In the genomic region with DNA sequence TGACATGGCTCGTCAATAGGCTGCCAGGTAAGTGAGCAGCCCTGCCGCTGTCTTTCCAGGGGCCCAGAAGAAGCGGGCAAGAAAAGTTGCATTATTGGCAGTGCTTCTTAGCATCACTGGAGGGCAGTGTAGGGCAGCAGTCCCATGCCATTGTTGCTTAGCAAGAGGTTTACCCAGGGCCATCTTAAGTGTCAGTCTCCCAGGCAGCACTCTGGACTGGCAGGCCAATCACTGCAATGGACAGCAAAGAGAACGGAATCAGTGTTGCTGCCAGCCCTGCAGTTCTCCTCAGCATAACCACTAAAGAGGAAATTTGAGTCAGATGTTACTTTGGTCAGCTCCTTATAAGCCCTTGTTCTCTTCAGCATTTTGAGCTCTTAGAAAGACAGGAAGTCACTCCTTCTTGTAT, we compare ENCODE assay signal across 8 cellular contexts. TPM values are rescaled to one million over a fixed set of nuclear protein-coding genes. Genes with fewer than 3 reads are reported as not detected.
DNase-seq lines count a peak whose midpoint lies in the region; ATAC-seq and TF ChIP-seq lines count a peak whose summit lies in the region.

No MANE protein-coding gene starts in this region.

- POLR2A ChIA-PET in naive thymus-derived CD4-positive, alpha-beta T cell (lab: Charles Lee), result interaction anchor here (0.9 to 5.1 kb wide), 5 partner anchors 9 to 100 kb away, joined by 3 to 40 read pairs (median 3); a partner anchor contains a TSS

- TF ChIP-seq POLR2A in Peyer's patch (IDR thresholded peaks at IDR 0.05), result no peak

- H3K4me3 ChIP-seq in Peyer's patch, result no peak overlapping the region
- H3K4me3 ChIP-seq in naive thymus-derived CD4-positive, alpha-beta T cell (ENCODE audit: low read length), result no peak overlapping the region

- ATAC-seq in naive thymus-derived CD4-positive, alpha-beta T cell, result peak; percentile 82

- H3K9me3 ChIP-seq in Peyer's patch, result no peaks in the 10 kb centered on the region
- no peaks in the 10 kb centered on the region for H3K9me3 ChIP-seq in naive thymus-derived CD4-positive, alpha-beta T cell (ENCODE audit: control insufficient read depth in 2 of 3, low read length in 3 of 3)

- H3K36me3 ChIP-seq in Peyer's patch, result peaks cover 3 to 99% (median 9%) of the 10 kb centered on the region in 3 donors
- H3K36me3 ChIP-seq in naive thymus-derived CD4-positive, alpha-beta T cell (ENCODE audit: control insufficient read depth in 2 of 3, insufficient read depth in 3 of 3, low read length in 3 of 3), result peaks cover 33 to 94% (median 70%) of the 10 kb centered on the region in 3 experiments

- no peak overlapping the region for H3K4me3 Mint-ChIP-seq in activated naive CD8-positive, alpha-beta T cell
- H3K4me3 Mint-ChIP-seq in activated naive CD8-positive, alpha-beta T cell treated with anti-CD3 and anti-CD28 coated beads for 36 hours, result no peak overlapping the region
- H3K4me3 Mint-ChIP-seq in naive thymus-derived CD4-positive, alpha-beta T cell, result peak overlapping the region in 2 of 10 donors; percentile 35 to 47

- no peak for DNase-seq in activated naive CD8-positive, alpha-beta T cell treated with anti-CD3 and anti-CD28 coated beads for 36 hours
- DNase-seq in Peyer's patch, result peak in 2 of 3 donors; percentile 14 to 58
- peak; percentile 69 for DNase-seq in epidermal melanocyte (ENCODE audit: insufficient read length, low spot score)
- peak in 6 of 9 donors; percentile 40 to 50 (median 46) for DNase-seq in naive thymus-derived CD4-positive, alpha-beta T cell
- DNase-seq in SHP77 treated with DMSO at 0.1 percent for 48 hours (lab: John Stamatoyannopoulos, UW), result no peak
- no peak for DNase-seq in DMS79 treated with DMSO at 0.1 percent for 48 hours (lab: John Stamatoyannopoulos, UW)
- DNase-seq in NCI-H1048 (lab: John Stamatoyannopoulos, UW), result no peak

- no peak overlapping the region for H3K27ac ChIP-seq in Peyer's patch
- H3K27ac ChIP-seq in naive thymus-derived CD4-positive, alpha-beta T cell (ENCODE audit: low read depth, low read length), result peak overlapping the region; percentile 33

- H3K27me3 ChIP-seq in Peyer's patch, result no peaks in the 10 kb centered on the region
- no peaks in the 10 kb centered on the region for H3K27me3 ChIP-seq in naive thymus-derived CD4-positive, alpha-beta T cell (ENCODE audit: control insufficient read depth in 2 of 2, insufficient read depth in 2 of 2, low read length in 2 of 2)

- peaks cover 7% of the 10 kb centered on the region for H3K36me3 Mint-ChIP-seq in activated naive CD8-positive, alpha-beta T cell
- peaks cover 53% of the 10 kb centered on the region for H3K36me3 Mint-ChIP-seq in activated naive CD8-positive, alpha-beta T cell treated with anti-CD3 and anti-CD28 coated beads for 36 hours
- peaks cover 20 to 64% (median 37%) of the 10 kb centered on the region in 5 donors for H3K36me3 Mint-ChIP-seq in naive thymus-derived CD4-positive, alpha-beta T cell

- no peaks in the 10 kb centered on the region for H3K27me3 Mint-ChIP-seq in activated naive CD8-positive, alpha-beta T cell
- no peaks in the 10 kb centered on the region for H3K27me3 Mint-ChIP-seq in activated naive CD8-positive, alpha-beta T cell treated with anti-CD3 and anti-CD28 coated beads for 36 hours
- H3K27me3 Mint-ChIP-seq in naive thymus-derived CD4-positive, alpha-beta T cell, result no peaks in the 10 kb centered on the region

- CTCF ChIA-PET in naive thymus-derived CD4-positive, alpha-beta T cell (lab: Charles Lee), result interaction anchor here (0.6 to 4.0 kb wide), 9 partner anchors 10 to 99 kb away, joined by 3 to 19 read pairs (median 4); no protein-coding TSS in a partner anchor

- H3K4me1 Mint-ChIP-seq in activated naive CD8-positive, alpha-beta T cell (ENCODE audit: low read depth), result peaks cover 43% of the 10 kb centered on the region
- H3K4me1 Mint-ChIP-seq in activated naive CD8-positive, alpha-beta T cell treated with anti-CD3 and anti-CD28 coated beads for 36 hours, result peaks cover 29% of the 10 kb centered on the region
- peaks cover 20 to 59% (median 40%) of the 10 kb centered on the region in 7 donors for H3K4me1 Mint-ChIP-seq in naive thymus-derived CD4-positive, alpha-beta T cell

- H3K4me1 ChIP-seq in Peyer's patch, result no peaks in the 10 kb centered on the region
- H3K4me1 ChIP-seq in naive thymus-derived CD4-positive, alpha-beta T cell (ENCODE audit: control insufficient read depth in 2 of 2, insufficient read depth in 2 of 2, low read length in 2 of 2), result peaks cover 4 to 21% of the 10 kb centered on the region in 2 donors

- intact Hi-C loops in naive thymus-derived CD4-positive, alpha-beta T cell (cut with micrococcal nuclease), result loop anchor here in 1 of 2 donors (1.0 kb wide), 2 partner anchors 9 to 12 kb away; no protein-coding TSS in a partner anchor

- peak in 4 of 6 experiments; percentile 22 to 42 (median 28) for TF ChIP-seq CTCF in Peyer's patch (IDR thresholded peaks at IDR 0.05)

- peak overlapping the region; percentile 81 for H3K27ac Mint-ChIP-seq in activated naive CD8-positive, alpha-beta T cell
- H3K27ac Mint-ChIP-seq in activated naive CD8-positive, alpha-beta T cell treated with anti-CD3 and anti-CD28 coated beads for 36 hours, result no peak overlapping the region
- H3K27ac Mint-ChIP-seq in naive thymus-derived CD4-positive, alpha-beta T cell, result peak overlapping the region in 8 of 9 donors; percentile 25 to 71 (median 49)

- H3K9me3 Mint-ChIP-seq in activated naive CD8-positive, alpha-beta T cell (ENCODE audit: low read depth), result no peaks in the 10 kb centered on the region
- no peaks in the 10 kb centered on the region for H3K9me3 Mint-ChIP-seq in activated naive CD8-positive, alpha-beta T cell treated with anti-CD3 and anti-CD28 coated beads for 36 hours
- H3K9me3 Mint-ChIP-seq in naive thymus-derived CD4-positive, alpha-beta T cell, result no peaks in the 10 kb centered on the region

RNA-seq across cellular contexts. Expression of a gene that starts 13.4 kb away (rescaled TPM):
- 100 to 1,000 TPM; 211 to 219 TPM for total RNA-seq in activated naive CD8-positive, alpha-beta T cell treated with anti-CD3 and anti-CD28 coated beads for 36 hours
- total RNA-seq in Peyer's patch, result 100 to 1,000 TPM; 103 to 276 (median 163) TPM
- total RNA-seq in naive thymus-derived CD4-positive, alpha-beta T cell, result 100 to 1,000 TPM; 305 to 399 (median 322) TPM
- polyA plus RNA-seq in naive thymus-derived CD4-positive, alpha-beta T cell, result 10 to 100 TPM; 18.5 to 38.0 TPM

RNA-seq across cellular contexts. Expression of a gene that starts 36.3 kb away (rescaled TPM):
- 10 to 100 TPM; 52.0 to 55.7 TPM for total RNA-seq in activated naive CD8-positive, alpha-beta T cell treated with anti-CD3 and anti-CD28 coated beads for 36 hours
- 10 to 100 TPM; 25.4 to 97.4 (median 41.5) TPM for total RNA-seq in Peyer's patch
- total RNA-seq in naive thymus-derived CD4-positive, alpha-beta T cell, result 100 to 1,000 TPM; 161 to 286 (median 191) TPM
- 10 to 100 TPM in 1 of 2 donors, 1 to 10 TPM in 1; 6.3 to 19.5 TPM for polyA plus RNA-seq in naive thymus-derived CD4-positive, alpha-beta T cell

RNA-seq across cellular contexts. Expression of a gene that starts 50.5 kb away (rescaled TPM):
- total RNA-seq in activated naive CD8-positive, alpha-beta T cell treated with anti-CD3 and anti-CD28 coated beads for 36 hours, result 1 to 10 TPM; 4.6 to 4.7 TPM
- total RNA-seq in Peyer's patch, result 100 to 1,000 TPM in 2 of 4 donors, 10 to 100 TPM in 2; 55.9 to 128 (median 99.9) TPM
- 10 to 100 TPM in 4 of 5 experiments, 1 to 10 TPM in 1; 8.8 to 23.8 (median 15.0) TPM for total RNA-seq in naive thymus-derived CD4-positive, alpha-beta T cell
- 1 to 10 TPM; 1.1 to 4.9 TPM for polyA plus RNA-seq in naive thymus-derived CD4-positive, alpha-beta T cell

Comparison
In these comparisons a context has a peak if more than half of its experiments do, and no peak if none do; other contexts are left out.
1. DNase-seq: peak in Peyer's patch (2 of 3), epidermal melanocyte (single experiment) and naive thymus-derived CD4-positive, alpha-beta T cell (6 of 9); none in activated naive CD8-positive, alpha-beta T cell treated with anti-CD3 and anti-CD28 coated beads for 36 hours (single experiment), SHP77 treated with DMSO at 0.1 percent for 48 hours (single experiment), DMS79 treated with DMSO at 0.1 percent for 48 hours (single experiment) and NCI-H1048 (single experiment).